ENCODE assay signal across 8 cellular contexts in genomic region chr15:41827290-41827879, GRCh38.
DNase-seq lines count a peak whose midpoint lies in the region; ATAC-seq and TF ChIP-seq lines count a peak whose summit lies in the region.

No MANE protein-coding gene starts in this region.

- no peaks in the 10 kb centered on the region for H4K20me1 ChIP-seq in DOHH2 (ENCODE audit: control insufficient read depth, insufficient read depth, low read depth, low read length)

- no peaks in the 10 kb centered on the region for H3K9me2 ChIP-seq in DOHH2 (replicated peaks; ENCODE audit: control insufficient read depth, low read length)

- no peaks in the 10 kb centered on the region for H3F3A ChIP-seq in DOHH2 (ENCODE audit: control insufficient read depth, insufficient read depth)

- H3K36me3 ChIP-seq in DOHH2 (ENCODE audit: control insufficient read depth, low read length), result peaks cover 2% of the 10 kb centered on the region; the same call in 1 of the 2 replicates

- H3K27me3 ChIP-seq in DOHH2 (ENCODE audit: control insufficient read depth, low read length), result no peaks in the 10 kb centered on the region

- H3K4me3 ChIP-seq in DOHH2 (ENCODE audit: low read length) (peak overlapping the region; percentile 92), retinal pigment epithelial cell (ENCODE audit: low read length) (peak overlapping the region; percentile 48)

- TF ChIP-seq CTCF in DOHH2 (IDR thresholded peaks at IDR 0.05; ENCODE audit: low read depth, low read length, poor library complexity, severe bottlenecking) (peak; percentile 19), retinal pigment epithelial cell (conservative IDR thresholded peaks at IDR 0.05; ENCODE audit: low read depth, low read length) (no peak)

- peaks cover 15% of the 10 kb centered on the region for H3K4me1 ChIP-seq in DOHH2 (ENCODE audit: control insufficient read depth, low read length)

- H3K79me2 ChIP-seq in DOHH2 (ENCODE audit: control insufficient read depth, low read length), result no peaks in the 10 kb centered on the region; the same call in 1 of the 2 replicates

- no peaks in the 10 kb centered on the region for H3K9me3 ChIP-seq in DOHH2 (ENCODE audit: control insufficient read depth, insufficient read depth, low read length)

- H3K27ac ChIP-seq in DOHH2 (ENCODE audit: low read depth, low read length), result no peak overlapping the region

- peak overlapping the region; percentile 89 for H3K4me2 ChIP-seq in DOHH2 (ENCODE audit: low read length)

- peak; percentile 11 for ATAC-seq in HG03521 (IDR thresholded peaks at IDR 0.05; ENCODE audit: unreplicated experiment)
- no peak for ATAC-seq in HG02885 (IDR thresholded peaks at IDR 0.05; ENCODE audit: poor library complexity, unreplicated experiment)

- DNase-seq in activated T-helper 1 cell treated with Interleukin-2 at 50 U/mL for 16 hours (ENCODE audit: low read depth) (peak; percentile 11), germinal center (ENCODE audit: low spot score) (peak; percentile 46), retinal pigment epithelial cell (ENCODE audit: low read depth) (no peak), AML-193 (lab: John Stamatoyannopoulos, UW) (no peak), COR-L47 (lab: John Stamatoyannopoulos, UW) (no peak)

Comparison
In these comparisons a context has a peak if more than half of its experiments do, and no peak if none do; other contexts are left out.
1. DNase-seq: peak in activated T-helper 1 cell treated with Interleukin-2 at 50 U/mL for 16 hours (single experiment) and germinal center (single experiment); none in retinal pigment epithelial cell (single experiment), AML-193 (0 of 2) and COR-L47 (single experiment).